In genomic region chr1:223531742-223532341, GRCh38 we compare ENCODE assay signal across 8 cellular contexts.
DNase-seq lines count a peak whose midpoint lies in the region; ATAC-seq lines count a peak whose summit lies in the region.

No MANE protein-coding gene starts in this region.

- H3K4me1 ChIP-seq in mesendoderm (ENCODE audit: control insufficient read depth, low read depth, low read length): no peaks in the 10 kb centered on the region

- H3K56ac ChIP-seq in mesendoderm (ENCODE audit: low read length): no peak overlapping the region

- no peak overlapping the region for H4K8ac ChIP-seq in mesendoderm (ENCODE audit: low read depth, low read length)

- no peaks in the 10 kb centered on the region for H3K79me2 ChIP-seq in mesendoderm (ENCODE audit: control insufficient read depth, insufficient read depth, low read length)

- H3K4me3 ChIP-seq in mesendoderm (ENCODE audit: low read length): no peak overlapping the region

- no peak overlapping the region for H3K9ac ChIP-seq in mesendoderm (ENCODE audit: low read length)

- no peak overlapping the region for H3K23ac ChIP-seq in mesendoderm (ENCODE audit: low read length)

- H2BK120ac ChIP-seq in mesendoderm (ENCODE audit: low read depth, low read length): no peak overlapping the region

- no peak overlapping the region for H4K5ac ChIP-seq in mesendoderm (ENCODE audit: low read length)

- no peak overlapping the region for H3K27ac ChIP-seq in mesendoderm (ENCODE audit: low read depth, low read length)

- H3K27me3 ChIP-seq in mesendoderm (ENCODE audit: insufficient read depth, low read length, poor library complexity): no peaks in the 10 kb centered on the region

- no CpG with 5 or more reads among the region's 11 CpGs for WGBS in mesendoderm (ENCODE audit: extremely low coverage, insufficient coverage, low lambda C conversion rate)

- ATAC-seq in GM21825 (IDR thresholded peaks at IDR 0.05; ENCODE audit: unreplicated experiment): peak; percentile 64
- no peak for ATAC-seq in GM18517 (IDR thresholded peaks at IDR 0.05; ENCODE audit: unreplicated experiment)

- in situ Hi-C loops in Caki2 (cut with HindIII; ENCODE audit: low pct_unique_long_range_greater_than_20kb, low sequenced_read_pairs): no loop called here

- H2BK15ac ChIP-seq in mesendoderm (replicated peaks; ENCODE audit: low read depth): no peak overlapping the region

- H3K36me3 ChIP-seq in mesendoderm (ENCODE audit: control insufficient read depth, insufficient read depth, low read length): no peaks in the 10 kb centered on the region

- H3K4ac ChIP-seq in mesendoderm (ENCODE audit: low read depth, low read length): no peak overlapping the region

- H2AK5ac ChIP-seq in mesendoderm (ENCODE audit: low read length): no peak overlapping the region

- H3K4me2 ChIP-seq in mesendoderm (ENCODE audit: low read length): no peak overlapping the region

- peak; percentile 7 for DNase-seq in Caki2 (ENCODE audit: low read depth)
- DNase-seq in NCI-H1694 treated with DMSO at 0.1 percent for 48 hours (lab: John Stamatoyannopoulos, UW): peak; percentile 54
- peak; percentile 46 for DNase-seq in UCSD-AML1 (lab: John Stamatoyannopoulos, UW; ENCODE audit: unreplicated experiment)
- DNase-seq in ecto neural progenitor cell (ENCODE audit: low spot score): peak; percentile 70
- peak; percentile 74 for DNase-seq in mesendoderm
- DNase-seq in stromal cell of bone marrow (ENCODE audit: low read depth): peak; percentile 10

- no peaks in the 10 kb centered on the region for H3K79me1 ChIP-seq in mesendoderm (ENCODE audit: low read length)

- H2BK5ac ChIP-seq in mesendoderm (ENCODE audit: low read length): no peak overlapping the region

- H3K18ac ChIP-seq in mesendoderm (ENCODE audit: low read length): no peak overlapping the region

Comparison
In these comparisons a context has a peak if more than half of its experiments do, and no peak if none do; other contexts are left out.
1. DNase-seq: peak in every context shown above with its lines; median percentile 74 in mesendoderm; 70 in ecto neural progenitor cell; 54 in NCI-H1694 treated with DMSO at 0.1 percent for 48 hours; 46 in UCSD-AML1; 10 in stromal cell of bone marrow; 7 in Caki2.